In genomic region chr12:5871741-5872140, GRCh38 we compare ENCODE assay signal across 17 cellular contexts.
A peak's percentile ranks its signal among the peaks of the same experiment; 100 is the strongest.
DNase-seq lines count a peak whose midpoint lies in the region; ATAC-seq and TF ChIP-seq lines count a peak whose summit lies in the region.
"Had no signal": no experiment of that assay in that cellular context is flagged by ENCODE, and none has a peak within 500 bp of the region (broad histone marks: within the 10 kb centered on the region; RNA-seq: fewer than 3 reads in every experiment).

No MANE protein-coding gene starts in this region.

- 64% methylated on average over 1 of the region's 1 CpG for WGBS in esophagus muscularis mucosa

- H3K27ac Mint-ChIP-seq in neural crest cell (ENCODE audit: unreplicated experiment), result peak overlapping the region; percentile 63
- H3K27ac Mint-ChIP-seq: B cell; CD4-positive, alpha-beta T cell; CD8-positive, alpha-beta T cell had no signal

- H3K27ac ChIP-seq in esophagus muscularis mucosa (replicated peaks in 1 of 4), result no peak overlapping the region
- H3K27ac ChIP-seq: 22Rv1; A549; BLaER1 treated with 17β-estradiol and CSF1 and Interleukin-3, amounts not matched to agents 10 nM and 100 nM; C4-2B had no signal

- no peak for TF ChIP-seq CTCF in esophagus muscularis mucosa (IDR thresholded peaks at IDR 0.05)
- TF ChIP-seq CTCF in neural crest cell (conservative IDR thresholded peaks at IDR 0.05), result no peak

- DNase-seq in ecto neural progenitor cell (ENCODE audit: low spot score) (peak; percentile 16), esophagus muscularis mucosa (ENCODE audit: extremely low spot score) (peak; percentile 81), neural crest cell (ENCODE audit: low read depth, low spot score) (no peak), NCI-H146 treated with DMSO at 0.1 percent for 48 hours (lab: John Stamatoyannopoulos, UW; ENCODE audit: unreplicated experiment) (no peak)
- DNase-seq: AML-193; Caco-2; Calu3; CD4-positive, alpha-beta T cell; CD8-positive, alpha-beta T cell; DMS79 treated with DMSO at 0.1 percent for 48 hours; GF-D8 had no signal

- H3K4me1 Mint-ChIP-seq in neural crest cell, result no peaks in the 10 kb centered on the region
- H3K4me1 Mint-ChIP-seq: B cell had no signal

- H3K9me3 ChIP-seq in esophagus muscularis mucosa, result no peaks in the 10 kb centered on the region
- H3K9me3 ChIP-seq: A549; BLaER1 treated with 17β-estradiol and CSF1 and Interleukin-3, amounts not matched to agents 10 nM and 100 nM; Caco-2 had no signal

- peaks cover 0 to 11% (median 0%) of the 10 kb centered on the region in 4 donors for H3K36me3 ChIP-seq in esophagus muscularis mucosa
- H3K36me3 ChIP-seq: BLaER1 treated with 17β-estradiol and CSF1 and Interleukin-3, amounts not matched to agents 10 nM and 100 nM had no signal

- intact Hi-C loops in esophagus muscularis mucosa (cut with DNase I), result no loop called here

- peaks cover 2% of the 10 kb centered on the region for H3K27me3 Mint-ChIP-seq in neural crest cell (ENCODE audit: low read depth)

- no peak for TF ChIP-seq EP300 in esophagus muscularis mucosa (IDR thresholded peaks at IDR 0.05)

- H3K4me3 Mint-ChIP-seq in neural crest cell, result no peak overlapping the region
- H3K4me3 Mint-ChIP-seq: B cell; CD4-positive, alpha-beta T cell; CD8-positive, alpha-beta T cell had no signal

- no peak for ATAC-seq in GM19397 (IDR thresholded peaks at IDR 0.05; ENCODE audit: unreplicated experiment)
- ATAC-seq: A549; CD8-positive, alpha-beta T cell had no signal

- no peaks in the 10 kb centered on the region for H3K4me1 ChIP-seq in esophagus muscularis mucosa
- H3K4me1 ChIP-seq: A549 had no signal

- TF ChIP-seq POLR2A in esophagus muscularis mucosa (IDR thresholded peaks at IDR 0.05; ENCODE audit: low read depth), result no peak

- H3K27me3 ChIP-seq in esophagus muscularis mucosa, result peaks cover 0 to 12% (median 0%) of the 10 kb centered on the region in 4 donors
- H3K27me3 ChIP-seq: BLaER1 treated with 17β-estradiol and CSF1 and Interleukin-3, amounts not matched to agents 10 nM and 100 nM had no signal

- no peaks in the 10 kb centered on the region for H3K9me3 Mint-ChIP-seq in neural crest cell
- H3K9me3 Mint-ChIP-seq: CD4-positive, alpha-beta T cell; CD8-positive, alpha-beta T cell had no signal

- H3K4me3 ChIP-seq in esophagus muscularis mucosa, result no peak overlapping the region
- H3K4me3 ChIP-seq: A549; BLaER1 treated with 17β-estradiol and CSF1 and Interleukin-3, amounts not matched to agents 10 nM and 100 nM had no signal

- no peaks in the 10 kb centered on the region for H3K36me3 Mint-ChIP-seq in neural crest cell (ENCODE audit: low read depth)
- H3K36me3 Mint-ChIP-seq: CD8-positive, alpha-beta T cell had no signal

Comparison
In these comparisons a context has a peak if more than half of its experiments do, and no peak if none do; other contexts are left out.
1. DNase-seq: peak in ecto neural progenitor cell (single experiment) and esophagus muscularis mucosa (single experiment); none in neural crest cell (single experiment) and NCI-H146 treated with DMSO at 0.1 percent for 48 hours (single experiment).